In the genomic region with DNA sequence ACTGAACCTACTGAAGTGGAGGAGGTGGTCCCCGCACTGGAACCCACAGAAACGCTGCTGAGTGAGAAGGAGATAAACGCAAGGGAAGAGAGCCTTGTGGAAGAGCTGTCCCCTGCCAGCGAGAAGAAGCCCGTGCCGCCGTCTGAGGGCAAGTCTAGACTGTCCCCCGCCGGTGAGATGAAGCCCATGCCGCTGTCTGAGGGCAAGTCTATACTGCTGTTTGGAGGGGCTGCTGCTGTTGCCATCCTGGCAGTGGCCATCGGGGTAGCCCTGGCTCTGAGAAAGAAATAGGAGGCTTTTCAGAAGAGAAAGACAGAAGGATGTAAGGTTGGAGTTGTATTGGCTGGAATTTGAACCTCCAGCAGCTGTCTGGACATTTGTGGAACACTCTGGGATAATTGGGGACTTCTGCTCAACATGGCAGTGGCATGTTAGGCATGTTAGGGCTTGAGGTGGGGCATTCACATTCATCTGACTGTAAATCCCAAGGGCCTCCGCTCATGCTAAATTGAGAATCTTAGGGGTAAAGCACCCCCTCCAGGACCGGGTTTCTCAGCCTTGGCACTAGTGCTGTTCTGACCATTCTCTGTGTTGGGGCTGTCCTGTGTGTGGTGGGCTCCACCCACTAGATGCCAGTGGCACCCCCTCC, we compare ENCODE assay signal across 15 cellular contexts. TPM values are rescaled to one million over a fixed set of nuclear protein-coding genes. Genes with fewer than 3 reads are reported as not detected.
DNase-seq lines count a peak whose midpoint lies in the region; ATAC-seq, FAIRE-seq and TF ChIP-seq lines count a peak whose summit lies in the region.
"Had no signal": no experiment of that assay in that cellular context is flagged by ENCODE, and none has a peak within 500 bp of the region (broad histone marks: within the 10 kb centered on the region; RNA-seq: fewer than 3 reads in every experiment).

No MANE protein-coding gene starts in this region.

- peaks cover 30% of the 10 kb centered on the region for H3K4me1 ChIP-seq in DND-41 (ENCODE audit: insufficient read depth, low read length)
- no peaks in the 10 kb centered on the region for H3K4me1 ChIP-seq in endothelial cell of umbilical vein (ENCODE audit: control insufficient read depth, extremely low read depth, insufficient read depth, low read length)
- H3K4me1 ChIP-seq in mucosa of descending colon (ENCODE audit: low read depth), result peaks cover 14% of the 10 kb centered on the region
- H3K4me1 ChIP-seq: uterus had no signal

- peak overlapping the region; percentile 2; the same call in 1 of the 2 replicates for H3K9ac ChIP-seq in DND-41 (ENCODE audit: low read depth, low read length)
- no peak overlapping the region for H3K9ac ChIP-seq in endothelial cell of umbilical vein (replicated peaks; ENCODE audit: extremely low read depth, insufficient read depth, low read length)

- POLR2A ChIA-PET in RWPE1 (lab: Yijun Ruan, JAX; ENCODE audit: low non-redundant PET), result no interaction called here
- POLR2A ChIA-PET in endothelial cell of umbilical vein (lab: Charles Lee), result no interaction called here

- no peaks in the 10 kb centered on the region for H3K27me3 ChIP-seq in DND-41 (ENCODE audit: insufficient read depth, low read length, poor library complexity)
- H3K27me3 ChIP-seq in endothelial cell of umbilical vein (ENCODE audit: control insufficient read depth in 2 of 2, insufficient read depth in 2 of 2, low read length in 2 of 2), result no peaks in the 10 kb centered on the region
- H3K27me3 ChIP-seq: dorsolateral prefrontal cortex, uterus had no signal

- peaks cover 13% of the 10 kb centered on the region; the same call in 1 of the 2 replicates for H4K20me1 ChIP-seq in DND-41 (ENCODE audit: insufficient read depth, low read length)
- H4K20me1 ChIP-seq in endothelial cell of umbilical vein (replicated peaks; ENCODE audit: control insufficient read depth, extremely low read depth, insufficient read depth, low read length), result peaks cover 3% of the 10 kb centered on the region

- H3K4me3 Mint-ChIP-seq in osteocyte (ENCODE audit: unreplicated experiment), result peak overlapping the region; percentile 43
- H3K4me3 Mint-ChIP-seq: memory B cell had no signal

- H3K4me2 ChIP-seq in DND-41 (ENCODE audit: insufficient read depth, low read length) (no peak overlapping the region), endothelial cell of umbilical vein (ENCODE audit: insufficient read depth, low read length) (no peak overlapping the region)

- H3K4me1 Mint-ChIP-seq in osteocyte (ENCODE audit: unreplicated experiment), result peaks cover 58% of the 10 kb centered on the region

- intact Hi-C loops in endothelial cell of umbilical vein (cut with micrococcal nuclease), result no loop called here
- intact Hi-C loops in mucosa of descending colon (cut with DNase I, micrococcal nuclease), result no loop called here

- TF ChIP-seq CTCF in DND-41 (IDR thresholded peaks at IDR 0.05; ENCODE audit: borderline replicate concordance, extremely low read depth, low read length, poor library complexity, severe bottlenecking), result no peak
- no peak for TF ChIP-seq CTCF in RWPE1 (conservative IDR thresholded peaks at IDR 0.05; ENCODE audit: low read depth)
- no peak for TF ChIP-seq CTCF in endothelial cell of umbilical vein (IDR thresholded peaks at IDR 0.05; ENCODE audit: extremely low read depth in 1 of 2, insufficient read depth in 1 of 2, low read depth in 1 of 2, low read length in 2 of 2)
- no peak for TF ChIP-seq CTCF in osteocyte (IDR thresholded peaks at IDR 0.05)
- no peak for TF ChIP-seq CTCF in mucosa of descending colon (IDR thresholded peaks at IDR 0.05)

- no peaks in the 10 kb centered on the region for H3K9me3 Mint-ChIP-seq in osteocyte (ENCODE audit: unreplicated experiment)
- H3K9me3 Mint-ChIP-seq: memory B cell had no signal

- ATAC-seq in DND-41 (ENCODE audit: insufficient read depth, low read depth), result peak; percentile 39
- ATAC-seq in mucosa of descending colon, result no peak

- peaks cover 41% of the 10 kb centered on the region for H3K36me3 Mint-ChIP-seq in osteocyte (ENCODE audit: unreplicated experiment)

- no peak for TF ChIP-seq POLR2A in endothelial cell of umbilical vein (IDR thresholded peaks at IDR 0.05; ENCODE audit: low read depth, low read length)

- H3K27me3 Mint-ChIP-seq in osteocyte (ENCODE audit: unreplicated experiment), result no peaks in the 10 kb centered on the region
- H3K27me3 Mint-ChIP-seq: memory B cell had no signal

- H3K9me3 ChIP-seq in DND-41 (ENCODE audit: insufficient read depth, low read length, severe bottlenecking) (no peaks in the 10 kb centered on the region), endothelial cell of umbilical vein (replicated peaks; ENCODE audit: control insufficient read depth, insufficient read depth, low read length) (no peaks in the 10 kb centered on the region), mucosa of descending colon (no peaks in the 10 kb centered on the region)
- H3K9me3 ChIP-seq: uterus had no signal

- BruUV-seq in endothelial cell of umbilical vein (replicated peaks; lab: Mats Ljungman, UMichigan), result TSS peak; percentile 21

- H3K4me3 ChIP-seq in DND-41 (ENCODE audit: low read depth in 1 of 2, low read length in 2 of 2) (no peak overlapping the region), endothelial cell of umbilical vein (replicated peaks in 1 of 3; ENCODE audit: insufficient read depth in 1 of 3, low read depth in 1 of 3, low read length in 3 of 3) (no peak overlapping the region), mucosa of descending colon (no peak overlapping the region)
- H3K4me3 ChIP-seq: dorsolateral prefrontal cortex, uterus had no signal

- H3K36me3 ChIP-seq in DND-41 (ENCODE audit: insufficient read depth, low read length) (peaks cover 47% of the 10 kb centered on the region), endothelial cell of umbilical vein (ENCODE audit: control insufficient read depth in 2 of 2, extremely low read depth in 1 of 2, insufficient read depth in 2 of 2, low read length in 2 of 2) (peaks cover 7 to 14% of the 10 kb centered on the region in 2 experiments), mucosa of descending colon (ENCODE audit: low read depth) (no peaks in the 10 kb centered on the region)
- H3K36me3 ChIP-seq: uterus had no signal

- DNase-seq in DND-41 (no peak), RWPE1 (ENCODE audit: low spot score) (no peak), endothelial cell of umbilical vein (ENCODE audit: low read depth, low spot score) (no peak), osteocyte (ENCODE audit: extremely low spot score, unreplicated experiment) (no peak), mucosa of descending colon (no peak), SKM-1 treated with dmso at 0.1 percent for 144 hours (lab: John Stamatoyannopoulos, UW; ENCODE audit: unreplicated experiment) (no peak)
- DNase-seq in stimulated activated CD4-positive, alpha-beta T cell treated with anti-CD3 and anti-CD28 coated beads, Interleukin-1b, Interleukin-23, amount 100 ng/mL, for 48 hours, result no peak
- DNase-seq: activated T-cell treated with anti-CD3 and anti-CD28 coated beads, Interleukin-2, amount 50 U/mL, for 1 hour; COR-L47; H7; NCI-H1417; OCI-M1; uterus had no signal

- FAIRE-seq in endothelial cell of umbilical vein (lab: Jason Lieb, UNC), result no peak

- no peaks in the 10 kb centered on the region for H3K9me1 ChIP-seq in endothelial cell of umbilical vein (replicated peaks; ENCODE audit: control insufficient read depth, extremely low read depth, insufficient read depth, low read length)

- H2AFZ ChIP-seq in DND-41 (ENCODE audit: low read depth, low read length), result no peak overlapping the region
- H2AFZ ChIP-seq in endothelial cell of umbilical vein (ENCODE audit: low read depth, low read length), result no peak overlapping the region

- dilution Hi-C loops in endothelial cell of umbilical vein (cut with MboI; ENCODE audit: extremely low pct_ligation_motif_present, low sequenced_read_pairs), result no loop called here

- peak overlapping the region; percentile 95 for H3K27ac Mint-ChIP-seq in osteocyte (ENCODE audit: unreplicated experiment)

- CTCF ChIA-PET in RWPE1 (lab: Yijun Ruan, JAX) (no interaction called here), endothelial cell of umbilical vein (lab: Charles Lee) (interaction anchor here (1.2 kb wide), 1 partner anchor 15 kb away, joined by 3 read pairs; no protein-coding TSS in a partner anchor)

- H3K27ac ChIP-seq in DND-41 (ENCODE audit: low read length) (peak overlapping the region; percentile 55), RWPE1 (peak overlapping the region; percentile 19; the same call in 1 of the 2 replicates), endothelial cell of umbilical vein (ENCODE audit: insufficient read depth, low read depth, low read length) (no peak overlapping the region)
- H3K27ac ChIP-seq: uterus had no signal

- H3K79me2 ChIP-seq in DND-41 (ENCODE audit: insufficient read depth, low read length), result peaks cover 16% of the 10 kb centered on the region; the same call in 1 of the 2 replicates
- H3K79me2 ChIP-seq in endothelial cell of umbilical vein (ENCODE audit: control insufficient read depth, insufficient read depth, low read length), result peaks cover 5% of the 10 kb centered on the region

TF ChIP-seq in endothelial cell of umbilical vein, 7 proteins besides CTCF, POLR2A, EP300 and RAD21:
- TF ChIP-seq POLR2AphosphoS5 (IDR thresholded peaks at IDR 0.05; ENCODE audit: insufficient read depth, low read depth, low read length) (no peak), MYC (IDR thresholded peaks at IDR 0.05; ENCODE audit: low read depth, low read length) (no peak), FOS (IDR thresholded peaks at IDR 0.05; ENCODE audit: borderline replicate concordance, insufficient read depth, low read length) (no peak), GATA2 (IDR thresholded peaks at IDR 0.05; ENCODE audit: insufficient read depth, insufficient read length, low read depth, low read length) (no peak), EZH2 (IDR thresholded peaks at IDR 0.05; ENCODE audit: borderline replicate concordance, low read depth, low read length, severe bottlenecking) (no peak), JUN (IDR thresholded peaks at IDR 0.05; ENCODE audit: borderline replicate concordance, insufficient read depth, insufficient read length, low read depth) (no peak)
- TF ChIP-seq, protein P1, sequence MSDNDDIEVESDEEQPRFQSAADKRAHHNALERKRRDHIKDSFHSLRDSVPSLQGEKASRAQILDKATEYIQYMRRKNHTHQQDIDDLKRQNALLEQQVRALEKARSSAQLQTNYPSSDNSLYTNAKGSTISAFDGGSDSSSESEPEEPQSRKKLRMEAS (IDR thresholded peaks at IDR 0.05; ENCODE audit: insufficient read depth, insufficient read length), result no peak

RNA-seq across cellular contexts. Expression of a gene that starts 46.9 kb away (rescaled TPM):
- total RNA-seq in endothelial cell of umbilical vein, result 39.0 and 48.2 TPM in 2 replicates
- polyA plus RNA-seq in endothelial cell of umbilical vein, result 119 and 183 TPM in 2 replicates
- polyA plus RNA-seq in endothelial cell of umbilical vein (2011; cell fraction: cytosol; rRNA removed), result 109 and 130 TPM in 2 replicates
- 50.2 and 53.6 TPM in 2 replicates for polyA plus RNA-seq in endothelial cell of umbilical vein (2011; cell fraction: nucleus; rRNA removed)
- 48.7 and 50.2 TPM in 2 replicates for polyA plus RNA-seq in endothelial cell of umbilical vein (2012)
- 33.5 and 41.2 TPM in 2 replicates for polyA minus RNA-seq in endothelial cell of umbilical vein
- 14.5 TPM for polyA minus RNA-seq in endothelial cell of umbilical vein (2011; cell fraction: cytosol; rRNA and poly(A)+ RNA removed)
- 8.9 and 10.2 TPM in 2 replicates for polyA minus RNA-seq in endothelial cell of umbilical vein (2011; cell fraction: nucleus; rRNA and poly(A)+ RNA removed)
- 8.4 and 11.6 TPM in 2 replicates for total RNA-seq in osteocyte
- 10 to 100 TPM; 17.9 to 35.0 (median 21.8) TPM for total RNA-seq in mucosa of descending colon
